Comparison of ENCODE assay signal across 20 cellular contexts in the genomic region with DNA sequence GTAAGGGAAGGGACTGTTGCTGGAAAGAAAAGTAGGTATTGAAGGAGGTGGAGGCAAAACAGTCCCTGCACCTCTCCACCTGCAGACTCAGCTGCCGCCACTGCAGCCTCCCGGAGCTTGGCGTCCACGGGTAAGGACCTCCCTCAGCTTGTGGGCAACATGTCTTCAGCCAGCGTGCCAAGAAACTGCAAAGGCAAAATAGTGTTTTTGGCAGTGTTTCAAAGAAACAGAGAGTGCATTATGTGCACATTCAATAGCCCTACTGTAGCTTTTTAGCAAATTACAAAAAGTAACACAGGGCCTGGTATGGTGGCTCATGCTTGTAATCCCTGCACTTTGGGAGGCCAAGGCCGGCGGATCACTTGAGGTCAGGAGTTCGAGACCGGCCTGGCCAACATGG. TPM values are rescaled to one million over a fixed set of nuclear protein-coding genes. Genes with fewer than 3 reads are reported as not detected.
DNase-seq lines count a peak whose midpoint lies in the region; ATAC-seq and TF ChIP-seq lines count a peak whose summit lies in the region.
"Had no signal": no experiment of that assay in that cellular context is flagged by ENCODE, and none has a peak within 500 bp of the region (broad histone marks: within the 10 kb centered on the region; RNA-seq: fewer than 3 reads in every experiment).

No MANE protein-coding gene starts in this region.

- in situ Hi-C loops in astrocyte of the cerebellum (cut with HindIII; ENCODE audit: low sequenced_read_pairs) = no loop called here

- no peaks in the 10 kb centered on the region for H3K27me3 ChIP-seq in sigmoid colon
- H3K27me3 ChIP-seq: colonic mucosa, right lobe of liver had no signal

- TF ChIP-seq POLR2A in sigmoid colon (IDR thresholded peaks at IDR 0.05) = no peak

- H3K4me3 ChIP-seq in astrocyte of the cerebellum (ENCODE audit: low read depth, low read length) (no peak overlapping the region), sigmoid colon (no peak overlapping the region)
- H3K4me3 ChIP-seq: colonic mucosa, right lobe of liver, SK-N-MC, thoracic aorta had no signal

- ATAC-seq in GM18520 (IDR thresholded peaks at IDR 0.05; ENCODE audit: unreplicated experiment) = no peak
- ATAC-seq: right lobe of liver had no signal

- H3K27ac ChIP-seq in sigmoid colon = no peak overlapping the region
- H3K27ac ChIP-seq: colonic mucosa, KMS-11, right lobe of liver, SK-N-MC, thoracic aorta had no signal

- intact Hi-C loops in sigmoid colon (cut with DNase I) = no loop called here
- intact Hi-C loops in activated T-helper 2 cell treated with anti-CD3 and anti-CD28 coated beads, Interferon-gamma antibody, Interleukin-2, Interleukin-4, amounts not matched to agents 10 μg/mL and 5 μg/mL and 100 μg/mL, durations not matched to agents 14 hours and 24 hours and 36 hours (cut with micrococcal nuclease) = no loop called here

- no peaks in the 10 kb centered on the region for H3K36me3 ChIP-seq in sigmoid colon
- H3K36me3 ChIP-seq: colonic mucosa, right lobe of liver, thoracic aorta had no signal

- H3K4me3 Mint-ChIP-seq in activated T-helper 2 cell treated with anti-CD3 and anti-CD28 coated beads, Interferon-gamma antibody, Interleukin-2, Interleukin-4, amounts not matched to agents 10 μg/mL and 5 μg/mL and 100 μg/mL, durations not matched to agents 14 hours and 24 hours and 36 hours (ENCODE audit: low read depth) = no peak overlapping the region
- H3K4me3 Mint-ChIP-seq: activated CD4-positive, alpha-beta memory T cell treated with anti-CD3 and anti-CD28 coated beads, Interleukin-2, amount 10 ng/mL, durations not matched to agents 7 days and 5 days; activated naive CD4-positive, alpha-beta T cell treated with anti-CD3 and anti-CD28 coated beads, Interleukin-2, amount 10 ng/mL, durations not matched to agents 7 days and 5 days; CD4-positive, alpha-beta memory T cell; immature natural killer cell had no signal

- TF ChIP-seq EP300 in sigmoid colon (IDR thresholded peaks at IDR 0.05) = no peak

- DNase-seq in Daoy (ENCODE audit: low read depth) (peak; percentile 50), astrocyte of the cerebellum (ENCODE audit: low read depth) (peak; percentile 29), inferior parietal cortex (ENCODE audit: extremely low spot score) (peak; percentile 63), sigmoid colon (peak; percentile 57), KG1 (lab: John Stamatoyannopoulos, UW) (no peak)
- DNase-seq in activated T-helper 2 cell treated with anti-CD3 and anti-CD28 coated beads, Interferon-gamma antibody, Interleukin-2, Interleukin-4, amounts not matched to agents 10 μg/mL and 5 μg/mL and 100 μg/mL, durations not matched to agents 14 hours and 24 hours and 36 hours (ENCODE audit: low spot score) = no peak
- DNase-seq: activated CD4-positive, alpha-beta memory T cell treated with anti-CD3 and anti-CD28 coated beads, Interleukin-2, amount 10 ng/mL, durations not matched to agents 7 days and 5 days; activated naive CD4-positive, alpha-beta T cell treated with anti-CD3 and anti-CD28 coated beads, Interleukin-2, amount 10 ng/mL, durations not matched to agents 7 days and 5 days; activated T-cell treated with anti-CD3 and anti-CD28 coated beads, Interleukin-2, amount 50 U/mL, for 1 hour; CD4-positive, alpha-beta memory T cell; colonic mucosa; H7; immature natural killer cell; NCI-H2029; NCI-H446 treated with DMSO at 0.1 percent for 48 hours; right lobe of liver had no signal

- no peaks in the 10 kb centered on the region for H3K9me3 Mint-ChIP-seq in activated T-helper 2 cell treated with anti-CD3 and anti-CD28 coated beads, Interferon-gamma antibody, Interleukin-2, Interleukin-4, amounts not matched to agents 10 μg/mL and 5 μg/mL and 100 μg/mL, durations not matched to agents 14 hours and 24 hours and 36 hours
- H3K9me3 Mint-ChIP-seq: activated CD4-positive, alpha-beta memory T cell treated with anti-CD3 and anti-CD28 coated beads, Interleukin-2, amount 10 ng/mL, durations not matched to agents 7 days and 5 days; activated naive CD4-positive, alpha-beta T cell treated with anti-CD3 and anti-CD28 coated beads, Interleukin-2, amount 10 ng/mL, durations not matched to agents 7 days and 5 days; CD4-positive, alpha-beta memory T cell; immature natural killer cell had no signal

- H3K27me3 Mint-ChIP-seq in activated T-helper 2 cell treated with anti-CD3 and anti-CD28 coated beads, Interferon-gamma antibody, Interleukin-2, Interleukin-4, amounts not matched to agents 10 μg/mL and 5 μg/mL and 100 μg/mL, durations not matched to agents 14 hours and 24 hours and 36 hours (ENCODE audit: low read depth) = no peaks in the 10 kb centered on the region
- H3K27me3 Mint-ChIP-seq: activated CD4-positive, alpha-beta memory T cell treated with anti-CD3 and anti-CD28 coated beads, Interleukin-2, amount 10 ng/mL, durations not matched to agents 7 days and 5 days; activated naive CD4-positive, alpha-beta T cell treated with anti-CD3 and anti-CD28 coated beads, Interleukin-2, amount 10 ng/mL, durations not matched to agents 7 days and 5 days; CD4-positive, alpha-beta memory T cell had no signal

- no peaks in the 10 kb centered on the region for H3K9me3 ChIP-seq in sigmoid colon
- H3K9me3 ChIP-seq: colonic mucosa, right lobe of liver, thoracic aorta had no signal

- WGBS in sigmoid colon, 2 donors = 91 to 93% methylated on average over 9 of the region's 9 CpGs

- no peaks in the 10 kb centered on the region for H3K4me1 Mint-ChIP-seq in activated T-helper 2 cell treated with anti-CD3 and anti-CD28 coated beads, Interferon-gamma antibody, Interleukin-2, Interleukin-4, amounts not matched to agents 10 μg/mL and 5 μg/mL and 100 μg/mL, durations not matched to agents 14 hours and 24 hours and 36 hours (ENCODE audit: low read depth)
- H3K4me1 Mint-ChIP-seq: activated CD4-positive, alpha-beta memory T cell treated with anti-CD3 and anti-CD28 coated beads, Interleukin-2, amount 10 ng/mL, durations not matched to agents 7 days and 5 days; activated naive CD4-positive, alpha-beta T cell treated with anti-CD3 and anti-CD28 coated beads, Interleukin-2, amount 10 ng/mL, durations not matched to agents 7 days and 5 days had no signal

- H3K4me1 ChIP-seq in sigmoid colon = peaks cover 0 to 15% (median 5%) of the 10 kb centered on the region in 4 donors
- H3K4me1 ChIP-seq: colonic mucosa, right lobe of liver had no signal

- TF ChIP-seq CTCF in astrocyte of the cerebellum (IDR thresholded peaks at IDR 0.05; ENCODE audit: low read depth, low read length, missing control alignments) (no peak), sigmoid colon (IDR thresholded peaks at IDR 0.05) (no peak)

- no peak overlapping the region for H3K27ac Mint-ChIP-seq in activated T-helper 2 cell treated with anti-CD3 and anti-CD28 coated beads, Interferon-gamma antibody, Interleukin-2, Interleukin-4, amounts not matched to agents 10 μg/mL and 5 μg/mL and 100 μg/mL, durations not matched to agents 14 hours and 24 hours and 36 hours
- H3K27ac Mint-ChIP-seq: activated CD4-positive, alpha-beta memory T cell treated with anti-CD3 and anti-CD28 coated beads, Interleukin-2, amount 10 ng/mL, durations not matched to agents 7 days and 5 days; activated naive CD4-positive, alpha-beta T cell treated with anti-CD3 and anti-CD28 coated beads, Interleukin-2, amount 10 ng/mL, durations not matched to agents 7 days and 5 days had no signal

- no peaks in the 10 kb centered on the region for H3K36me3 Mint-ChIP-seq in activated T-helper 2 cell treated with anti-CD3 and anti-CD28 coated beads, Interferon-gamma antibody, Interleukin-2, Interleukin-4, amounts not matched to agents 10 μg/mL and 5 μg/mL and 100 μg/mL, durations not matched to agents 14 hours and 24 hours and 36 hours (ENCODE audit: low read depth)
- H3K36me3 Mint-ChIP-seq: activated naive CD4-positive, alpha-beta T cell treated with anti-CD3 and anti-CD28 coated beads, Interleukin-2, amount 10 ng/mL, durations not matched to agents 7 days and 5 days; immature natural killer cell had no signal

RNA-seq across cellular contexts. Expression of a gene that starts 57.4 kb away (rescaled TPM):
- total RNA-seq in Daoy (2014; rRNA removed; shearing (Covaris generic)) = 1.9 and 2.0 TPM in 2 replicates
- total RNA-seq in sigmoid colon = 10 to 100 TPM in 2 of 4 donors, 1 to 10 TPM in 2; 9.6 to 22.9 (median 15.9) TPM
- polyA plus RNA-seq in sigmoid colon = 1 to 10 TPM in 2 of 3 donors, under 1 TPM in 1; 0.69 to 8.5 (median 3.0) TPM
- total RNA-seq in activated T-helper 2 cell treated with anti-CD3 and anti-CD28 coated beads, Interferon-gamma antibody, Interleukin-2, Interleukin-4, amounts not matched to agents 10 μg/mL and 5 μg/mL and 100 μg/mL, durations not matched to agents 14 hours and 24 hours and 36 hours = 72.0 and 75.2 TPM in 2 replicates

Comparison
In these comparisons a context has a peak if more than half of its experiments do, and no peak if none do; other contexts are left out.
1. DNase-seq: peak in Daoy (single experiment), astrocyte of the cerebellum (single experiment), inferior parietal cortex (single experiment) and sigmoid colon (single experiment); none in KG1 (single experiment) and activated T-helper 2 cell treated with anti-CD3 and anti-CD28 coated beads, Interferon-gamma antibody, Interleukin-2, Interleukin-4, amounts not matched to agents 10 μg/mL and 5 μg/mL and 100 μg/mL, durations not matched to agents 14 hours and 24 hours and 36 hours (single experiment).